Comparison of ENCODE assay signal across 1 cellular context in the genomic region with DNA sequence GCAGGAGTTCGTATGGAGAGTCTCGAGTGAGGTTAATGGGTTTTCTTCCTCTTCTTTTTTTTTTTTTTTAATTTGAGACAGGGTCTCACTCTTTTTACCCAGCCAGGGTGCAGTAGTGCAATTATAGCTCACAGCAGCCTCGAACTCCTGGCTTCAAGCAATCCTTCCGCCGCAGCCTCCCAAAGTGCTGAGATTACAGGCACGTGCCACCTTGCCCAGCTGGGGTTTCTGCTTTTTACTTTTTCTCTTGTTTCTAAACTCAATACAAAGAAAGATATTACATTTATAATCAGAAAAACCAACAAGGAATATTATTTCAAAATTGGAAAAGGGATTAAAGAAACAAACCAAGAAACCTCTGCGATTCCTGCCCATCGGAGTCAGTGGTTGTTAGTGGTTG.
TF ChIP-seq lines count a peak whose summit lies in the region.

No MANE protein-coding gene starts in this region.

TF ChIP-seq in HCT116, 20 proteins besides CTCF, POLR2A, EP300 and RAD21:
- TF ChIP-seq, protein P1, sequence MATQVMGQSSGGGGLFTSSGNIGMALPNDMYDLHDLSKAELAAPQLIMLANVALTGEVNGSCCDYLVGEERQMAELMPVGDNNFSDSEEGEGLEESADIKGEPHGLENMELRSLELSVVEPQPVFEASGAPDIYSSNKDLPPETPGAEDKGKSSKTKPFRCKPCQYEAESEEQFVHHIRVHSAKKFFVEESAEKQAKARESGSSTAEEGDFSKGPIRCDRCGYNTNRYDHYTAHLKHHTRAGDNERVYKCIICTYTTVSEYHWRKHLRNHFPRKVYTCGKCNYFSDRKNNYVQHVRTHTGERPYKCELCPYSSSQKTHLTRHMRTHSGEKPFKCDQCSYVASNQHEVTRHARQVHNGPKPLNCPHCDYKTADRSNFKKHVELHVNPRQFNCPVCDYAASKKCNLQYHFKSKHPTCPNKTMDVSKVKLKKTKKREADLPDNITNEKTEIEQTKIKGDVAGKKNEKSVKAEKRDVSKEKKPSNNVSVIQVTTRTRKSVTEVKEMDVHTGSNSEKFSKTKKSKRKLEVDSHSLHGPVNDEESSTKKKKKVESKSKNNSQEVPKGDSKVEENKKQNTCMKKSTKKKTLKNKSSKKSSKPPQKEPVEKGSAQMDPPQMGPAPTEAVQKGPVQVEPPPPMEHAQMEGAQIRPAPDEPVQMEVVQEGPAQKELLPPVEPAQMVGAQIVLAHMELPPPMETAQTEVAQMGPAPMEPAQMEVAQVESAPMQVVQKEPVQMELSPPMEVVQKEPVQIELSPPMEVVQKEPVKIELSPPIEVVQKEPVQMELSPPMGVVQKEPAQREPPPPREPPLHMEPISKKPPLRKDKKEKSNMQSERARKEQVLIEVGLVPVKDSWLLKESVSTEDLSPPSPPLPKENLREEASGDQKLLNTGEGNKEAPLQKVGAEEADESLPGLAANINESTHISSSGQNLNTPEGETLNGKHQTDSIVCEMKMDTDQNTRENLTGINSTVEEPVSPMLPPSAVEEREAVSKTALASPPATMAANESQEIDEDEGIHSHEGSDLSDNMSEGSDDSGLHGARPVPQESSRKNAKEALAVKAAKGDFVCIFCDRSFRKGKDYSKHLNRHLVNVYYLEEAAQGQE (IDR thresholded peaks at IDR 0.05; ENCODE audit: low read depth), result no peak
- TF ChIP-seq TCF7L2 (IDR thresholded peaks at IDR 0.05; ENCODE audit: borderline replicate concordance, extremely low read depth, insufficient read depth, insufficient read length) (no peak), POLR2AphosphoS5 (IDR thresholded peaks at IDR 0.05; ENCODE audit: low read depth, low read length) (no peak), CEBPB (IDR thresholded peaks at IDR 0.05; ENCODE audit: low read depth) (no peak), FOSL1 (IDR thresholded peaks at IDR 0.05; ENCODE audit: low read depth) (no peak), CBX3 (IDR thresholded peaks at IDR 0.05; ENCODE audit: low read depth) (no peak)
- TF ChIP-seq, protein P2, sequence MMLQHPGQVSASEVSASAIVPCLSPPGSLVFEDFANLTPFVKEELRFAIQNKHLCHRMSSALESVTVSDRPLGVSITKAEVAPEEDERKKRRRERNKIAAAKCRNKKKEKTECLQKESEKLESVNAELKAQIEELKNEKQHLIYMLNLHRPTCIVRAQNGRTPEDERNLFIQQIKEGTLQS (IDR thresholded peaks at IDR 0.05), result no peak
